In the genomic region with DNA sequence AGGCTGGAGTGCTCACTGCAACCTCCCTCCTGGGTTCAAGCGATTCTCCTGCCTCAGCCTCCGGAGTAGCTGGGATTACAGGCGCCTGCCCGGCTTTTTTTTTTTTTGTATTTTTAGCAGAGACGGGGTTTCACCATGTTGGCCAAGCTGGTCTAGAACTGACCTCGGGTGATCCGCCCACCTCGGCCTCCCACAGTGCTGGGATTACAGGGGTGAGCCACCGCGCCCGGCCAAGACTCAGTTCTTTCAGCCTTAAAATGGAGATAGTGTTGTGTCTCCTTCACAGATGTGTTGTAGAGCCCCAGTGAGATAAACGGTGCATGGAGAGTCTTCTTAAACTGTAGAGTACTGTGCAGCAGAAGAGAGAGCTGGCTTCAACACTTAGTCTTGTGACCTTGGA, we compare ENCODE assay signal across 8 cellular contexts. TPM values are rescaled to one million over a fixed set of nuclear protein-coding genes. Genes with fewer than 3 reads are reported as not detected.
DNase-seq lines count a peak whose midpoint lies in the region; ATAC-seq and TF ChIP-seq lines count a peak whose summit lies in the region.
"Not testable (repeated sequence)": the region's sequence is repeated elsewhere in the genome, so short reads cannot be mapped to it uniquely, and the experiment has no call there.

No MANE protein-coding gene starts in this region.

- WGBS in ectodermal cell, 2 experiments: 90 to 91% methylated on average over 12 of the region's 12 CpGs

- H3K36me3 Mint-ChIP-seq in HFFc6 (ENCODE audit: low read depth): peaks cover 21% of the 10 kb centered on the region
- H3K36me3 Mint-ChIP-seq in activated naive CD4-positive, alpha-beta T cell treated with anti-CD3 and anti-CD28 coated beads, Interleukin-2, amount 50 U/mL, for 24 hours: peaks cover 11% of the 10 kb centered on the region
- peaks cover 12% of the 10 kb centered on the region for H3K36me3 Mint-ChIP-seq in natural killer cell treated with Interleukin-12 subunit alpha and Interleukin-12 subunit beta and Interleukin-15 and Interleukin-18, amount 100 ng/mL, for 72 hours
- H3K36me3 Mint-ChIP-seq in stimulated activated naive B cell treated with anti-CD40 and anti-IgM and Interleukin-4, amounts not matched to agents 10 μg/mL and 1 μg/mL and 100 μg/mL, for 72 hours: peaks cover 24 to 35% of the 10 kb centered on the region in 2 donors

- H3K4me1 Mint-ChIP-seq in HFFc6 (ENCODE audit: low read depth): peaks cover 45% of the 10 kb centered on the region
- H3K4me1 Mint-ChIP-seq in activated naive CD4-positive, alpha-beta T cell treated with anti-CD3 and anti-CD28 coated beads, Interleukin-2, amount 50 U/mL, for 24 hours: peaks cover 70% of the 10 kb centered on the region
- peaks cover 39 to 55% of the 10 kb centered on the region in 2 donors for H3K4me1 Mint-ChIP-seq in natural killer cell treated with Interleukin-12 subunit alpha and Interleukin-12 subunit beta and Interleukin-15 and Interleukin-18, amount 100 ng/mL, for 72 hours (ENCODE audit: low read depth in 2 of 2)
- peaks cover 39 to 70% of the 10 kb centered on the region in 2 donors for H3K4me1 Mint-ChIP-seq in stimulated activated naive B cell treated with anti-CD40 and anti-IgM and Interleukin-4, amounts not matched to agents 10 μg/mL and 1 μg/mL and 100 μg/mL, for 72 hours

- not testable (repeated sequence) for H3K9me3 ChIP-seq in SK-N-MC (ENCODE audit: low read depth, low read length); ectodermal cell (ENCODE audit: control insufficient read depth, low read length); iPS-18a (ENCODE audit: control insufficient read depth, low read depth, low read length)

- H3K27ac ChIP-seq in SK-N-MC; ectodermal cell (ENCODE audit: insufficient read depth, low read depth, low read length, poor library complexity, severe bottlenecking); iPS-18a (ENCODE audit: low read length): not testable (repeated sequence)

- H3K27ac Mint-ChIP-seq in HFFc6: peak overlapping the region; percentile 99
- H3K27ac Mint-ChIP-seq in activated naive CD4-positive, alpha-beta T cell treated with anti-CD3 and anti-CD28 coated beads, Interleukin-2, amount 50 U/mL, for 24 hours: peak overlapping the region; percentile 100
- H3K27ac Mint-ChIP-seq in natural killer cell treated with Interleukin-12 subunit alpha and Interleukin-12 subunit beta and Interleukin-15 and Interleukin-18, amount 100 ng/mL, for 72 hours: peak overlapping the region; percentile 97 to 98
- H3K27ac Mint-ChIP-seq in stimulated activated naive B cell treated with anti-CD40 and anti-IgM and Interleukin-4, amounts not matched to agents 10 μg/mL and 1 μg/mL and 100 μg/mL, for 72 hours: peak overlapping the region; percentile 94

- not testable (repeated sequence) for H3K27me3 Mint-ChIP-seq in HFFc6 (ENCODE audit: insufficient read depth); activated naive CD4-positive, alpha-beta T cell treated with anti-CD3 and anti-CD28 coated beads, Interleukin-2, amount 50 U/mL, for 24 hours; natural killer cell treated with Interleukin-12 subunit alpha and Interleukin-12 subunit beta and Interleukin-15 and Interleukin-18, amount 100 ng/mL, for 72 hours; stimulated activated naive B cell treated with anti-CD40 and anti-IgM and Interleukin-4, amounts not matched to agents 10 μg/mL and 1 μg/mL and 100 μg/mL, for 72 hours

- peak overlapping the region; percentile 93 for H3K4me3 Mint-ChIP-seq in HFFc6
- H3K4me3 Mint-ChIP-seq in activated naive CD4-positive, alpha-beta T cell treated with anti-CD3 and anti-CD28 coated beads, Interleukin-2, amount 50 U/mL, for 24 hours: peak overlapping the region; percentile 98
- H3K4me3 Mint-ChIP-seq in natural killer cell treated with Interleukin-12 subunit alpha and Interleukin-12 subunit beta and Interleukin-15 and Interleukin-18, amount 100 ng/mL, for 72 hours: peak overlapping the region; percentile 94
- peak overlapping the region; percentile 88 to 89 for H3K4me3 Mint-ChIP-seq in stimulated activated naive B cell treated with anti-CD40 and anti-IgM and Interleukin-4, amounts not matched to agents 10 μg/mL and 1 μg/mL and 100 μg/mL, for 72 hours

- H3K4me1 ChIP-seq in ectodermal cell (ENCODE audit: control insufficient read depth, insufficient read depth, low read length): peaks cover 13% of the 10 kb centered on the region
- H3K4me1 ChIP-seq in iPS-18a (ENCODE audit: control insufficient read depth, low read depth, low read length): not testable (repeated sequence)

- H3K4me3 ChIP-seq in BJ (ENCODE audit: low read depth, low read length): peak overlapping the region; percentile 89
- H3K4me3 ChIP-seq in SK-N-MC: peak overlapping the region; percentile 89
- H3K4me3 ChIP-seq in ectodermal cell (ENCODE audit: insufficient read depth, low read depth, low read length): peak overlapping the region; percentile 69
- H3K4me3 ChIP-seq in iPS-18a (ENCODE audit: low read length): peak overlapping the region; percentile 96

- H3K27me3 ChIP-seq in BJ (ENCODE audit: control insufficient read depth, insufficient read depth, low read length); ectodermal cell (ENCODE audit: control insufficient read depth, insufficient read depth, low read length, poor library complexity, severe bottlenecking); iPS-18a (ENCODE audit: control insufficient read depth, insufficient read depth, low read length): not testable (repeated sequence)

- ATAC-seq in natural killer cell treated with Interleukin-12 subunit alpha and Interleukin-12 subunit beta and Interleukin-15 and Interleukin-18, amount 100 ng/mL, for 72 hours; stimulated activated naive B cell treated with anti-CD40 and anti-IgM and Interleukin-4, amounts not matched to agents 10 μg/mL and 1 μg/mL and 100 μg/mL, for 72 hours (replicated peaks): not testable (repeated sequence)

- not testable (repeated sequence) for DNase-seq in BJ (ENCODE audit: low read depth); HFFc6; SK-N-MC (ENCODE audit: low read depth, low spot score); natural killer cell treated with Interleukin-12 subunit alpha and Interleukin-12 subunit beta and Interleukin-15 and Interleukin-18, amount 100 ng/mL, for 72 hours (ENCODE audit: low spot score); stimulated activated naive B cell treated with anti-CD40 and anti-IgM and Interleukin-4, amounts not matched to agents 10 μg/mL and 1 μg/mL and 100 μg/mL, for 72 hours

- H3K9ac ChIP-seq in SK-N-MC (ENCODE audit: insufficient read length): peak overlapping the region; percentile 96
- H3K9ac ChIP-seq in iPS-18a (ENCODE audit: low read length): peak overlapping the region; percentile 93

- not testable (repeated sequence) for H3K36me3 ChIP-seq in BJ (ENCODE audit: control insufficient read depth, insufficient read depth, low read length); ectodermal cell (ENCODE audit: control insufficient read depth, insufficient read depth, low read length); iPS-18a (ENCODE audit: control insufficient read depth, low read depth, low read length)
- H3K36me3 ChIP-seq in SK-N-MC (ENCODE audit: insufficient read depth, low read length): peaks cover 44% of the 10 kb centered on the region

- POLR2A ChIA-PET in BJ (lab: Charles Lee): not testable (repeated sequence)

- CTCF ChIA-PET in BJ (lab: Yijun Ruan, JAX): interaction anchor here (2.0 to 3.4 kb wide), 3 partner anchors 35 to 263 kb away, joined by 7 to 19 read pairs (median 12); no protein-coding TSS in a partner anchor

- not testable (repeated sequence) for TF ChIP-seq CTCF in BJ (IDR thresholded peaks at IDR 0.05; ENCODE audit: insufficient read depth, low read depth, low read length); HFFc6 (IDR thresholded peaks at IDR 0.05)

- H3K9me3 Mint-ChIP-seq in HFFc6; activated naive CD4-positive, alpha-beta T cell treated with anti-CD3 and anti-CD28 coated beads, Interleukin-2, amount 50 U/mL, for 24 hours; natural killer cell treated with Interleukin-12 subunit alpha and Interleukin-12 subunit beta and Interleukin-15 and Interleukin-18, amount 100 ng/mL, for 72 hours; stimulated activated naive B cell treated with anti-CD40 and anti-IgM and Interleukin-4, amounts not matched to agents 10 μg/mL and 1 μg/mL and 100 μg/mL, for 72 hours: not testable (repeated sequence)

RNA-seq across cellular contexts. Expression of a gene that starts 1.0 kb away (rescaled TPM):
- polyA plus RNA-seq in BJ (2011; rRNA removed): 29.4 and 48.5 TPM in 2 replicates
- polyA minus RNA-seq in BJ (2011; rRNA and poly(A)+ RNA removed): 30.6 and 41.3 TPM in 2 replicates
- 10 to 100 TPM; 37.5 to 47.1 (median 45.1) TPM for total RNA-seq in HFFc6 (2021; fragmentation: NEBNext Ultra II Directional; extraction: Animal tissue kit (Norgen Biotek cat#: 25700))
- polyA plus RNA-seq in ectodermal cell (2013, experiment 1 of 4): 36.0 TPM
- 40.0 TPM for polyA plus RNA-seq in ectodermal cell (2013, experiment 2 of 4)
- polyA plus RNA-seq in ectodermal cell (2013, experiment 3 of 4): 26.5 TPM
- polyA plus RNA-seq in ectodermal cell (2013, experiment 4 of 4): 29.1 TPM
- 100 to 1,000 TPM in 1 of 2 donors, 10 to 100 TPM in 1; 50.6 to 143 TPM for total RNA-seq in natural killer cell treated with Interleukin-12 subunit alpha and Interleukin-12 subunit beta and Interleukin-15 and Interleukin-18, amount 100 ng/mL, for 72 hours
